Comparison of ENCODE assay signal across 21 cellular contexts in genomic region chr5:98921947-98922508, GRCh38. TPM values are rescaled to one million over a fixed set of nuclear protein-coding genes. Genes with fewer than 3 reads are reported as not detected.
DNase-seq lines count a peak whose midpoint lies in the region; ATAC-seq and TF ChIP-seq lines count a peak whose summit lies in the region.
"Had no signal": no experiment of that assay in that cellular context is flagged by ENCODE, and none has a peak within 500 bp of the region (broad histone marks: within the 10 kb centered on the region; RNA-seq: fewer than 3 reads in every experiment).

No MANE protein-coding gene starts in this region.

- ATAC-seq in activated T-cell treated with anti-CD3 and anti-CD28 coated beads, Interleukin-2, amount 50 U/mL, for 72 hours (replicated peaks in 1 of 2), result peak; percentile 6 to 9
- ATAC-seq in GM23338, result no peak
- no peak for ATAC-seq in activated naive CD4-positive, alpha-beta T cell treated with anti-CD3 and anti-CD28 coated beads, Interleukin-2, amount 50 U/mL, for 72 hours
- ATAC-seq in stimulated activated memory B cell treated with anti-CD40 and anti-IgM and Interleukin-4, amounts not matched to agents 10 μg/mL and 1 μg/mL and 100 μg/mL, for 72 hours, result no peak
- ATAC-seq in upper lobe of left lung (ENCODE audit: low FRiP score in 2 of 2), result no peak
- no peak for ATAC-seq in GM21723 (IDR thresholded peaks at IDR 0.05; ENCODE audit: unreplicated experiment)
- ATAC-seq: right cardiac atrium, Right ventricle myocardium inferior had no signal

- H3K36me3 ChIP-seq in GM23338 (ENCODE audit: insufficient read depth), result peaks cover 54% of the 10 kb centered on the region
- H3K36me3 ChIP-seq in upper lobe of left lung, result peaks cover 2 to 72% (median 27%) of the 10 kb centered on the region in 4 donors

- no peaks in the 10 kb centered on the region for H3K9me3 ChIP-seq in upper lobe of left lung

- H3K27ac ChIP-seq in GM23338 (ENCODE audit: low read depth) (no peak overlapping the region), upper lobe of left lung (no peak overlapping the region)
- H3K27ac ChIP-seq: VCaP had no signal

- no peak for TF ChIP-seq EP300 in upper lobe of left lung (IDR thresholded peaks at IDR 0.05)

- H3K36me3 Mint-ChIP-seq in activated T-cell treated with anti-CD3 and anti-CD28 coated beads, Interleukin-2, amount 50 U/mL, for 72 hours (ENCODE audit: insufficient read depth in 2 of 2), result peaks cover 11 to 59% of the 10 kb centered on the region in 2 donors
- H3K36me3 Mint-ChIP-seq in GM23338 (ENCODE audit: low read depth), result peaks cover 67% of the 10 kb centered on the region
- peaks cover 11 to 64% of the 10 kb centered on the region in 2 donors for H3K36me3 Mint-ChIP-seq in activated naive CD4-positive, alpha-beta T cell treated with anti-CD3 and anti-CD28 coated beads, Interleukin-2, amount 50 U/mL, for 72 hours
- H3K36me3 Mint-ChIP-seq in stimulated activated memory B cell treated with anti-CD40 and anti-IgM and Interleukin-4, amounts not matched to agents 10 μg/mL and 1 μg/mL and 100 μg/mL, for 72 hours, result peaks cover 50% of the 10 kb centered on the region
- H3K36me3 Mint-ChIP-seq in endothelial cell (ENCODE audit: low read depth, unreplicated experiment), result peaks cover 9% of the 10 kb centered on the region

- no peaks in the 10 kb centered on the region for H3K27me3 Mint-ChIP-seq in activated T-cell treated with anti-CD3 and anti-CD28 coated beads, Interleukin-2, amount 50 U/mL, for 72 hours (ENCODE audit: low read depth)
- no peaks in the 10 kb centered on the region for H3K27me3 Mint-ChIP-seq in GM23338 (ENCODE audit: insufficient read depth, low read depth, poor library complexity)
- no peaks in the 10 kb centered on the region for H3K27me3 Mint-ChIP-seq in stimulated activated memory B cell treated with anti-CD40 and anti-IgM and Interleukin-4, amounts not matched to agents 10 μg/mL and 1 μg/mL and 100 μg/mL, for 72 hours
- H3K27me3 Mint-ChIP-seq in endothelial cell (ENCODE audit: unreplicated experiment), result no peaks in the 10 kb centered on the region

- peaks cover 100% of the 10 kb centered on the region for H3K79me2 ChIP-seq in GM23338 (replicated peaks; ENCODE audit: insufficient read depth)

- H3K9me2 ChIP-seq in GM23338 (ENCODE audit: insufficient read depth), result no peaks in the 10 kb centered on the region

- H2AFZ ChIP-seq in GM23338, result no peak overlapping the region

- TF ChIP-seq CTCF in GM23338 (conservative IDR thresholded peaks at IDR 0.05; ENCODE audit: low read depth in 2 of 2) (no peak), upper lobe of left lung (IDR thresholded peaks at IDR 0.05) (no peak), endothelial cell (IDR thresholded peaks at IDR 0.05; ENCODE audit: unreplicated experiment) (no peak)

- no peaks in the 10 kb centered on the region for H3F3A ChIP-seq in GM23338 (replicated peaks; ENCODE audit: low read depth)

- H3K4me3 ChIP-seq in GM23338 (no peak overlapping the region), upper lobe of left lung (no peak overlapping the region)

- no peak for DNase-seq in activated T-cell treated with anti-CD3 and anti-CD28 coated beads, Interleukin-2, amount 50 U/mL, for 72 hours
- DNase-seq in activated T-cell treated with anti-CD3 and anti-CD28 coated beads, Interleukin-2, amount 50 U/mL, for 1 hour, result no peak
- DNase-seq in GM23338 (ENCODE audit: low spot score) (no peak), upper lobe of left lung (no peak), endothelial cell (ENCODE audit: low spot score) (no peak)
- no peak for DNase-seq in activated naive CD4-positive, alpha-beta T cell treated with anti-CD3 and anti-CD28 coated beads, Interleukin-2, amount 50 U/mL, for 72 hours (ENCODE audit: low spot score in 2 of 2)
- DNase-seq: activated gamma-delta T cell treated with Interleukin-2 at 50 U/mL for 16 hours; COR-L47; effector memory CD4-positive, alpha-beta T cell; kidney glomerular epithelial cell; mammary epithelial cell; NCI-H1694 treated with DMSO at 0.1 percent for 48 hours; NCI-H226; OCI-M1; right cardiac atrium; stimulated activated CD8-positive, alpha-beta memory T cell treated with anti-CD3 and anti-CD28 coated beads, Interleukin-4, amount 100 ng/mL, for 48 hours; SW 1271 had no signal

- H3K4me2 ChIP-seq in GM23338, result no peak overlapping the region

- H3K27me3 ChIP-seq in GM23338 (ENCODE audit: insufficient read depth) (no peaks in the 10 kb centered on the region), upper lobe of left lung (no peaks in the 10 kb centered on the region)

- TF ChIP-seq POLR2A in upper lobe of left lung (IDR thresholded peaks at IDR 0.05), result no peak

- H3K4me1 ChIP-seq in GM23338 (ENCODE audit: insufficient read depth) (peaks cover 8% of the 10 kb centered on the region), upper lobe of left lung (peaks cover 9 to 35% (median 20%) of the 10 kb centered on the region in 4 donors)

- 90 to 98% methylated on average over 4 of the region's 4 CpGs for WGBS in upper lobe of left lung, 2 donors

- peak overlapping the region; percentile 93 for H3K27ac Mint-ChIP-seq in activated T-cell treated with anti-CD3 and anti-CD28 coated beads, Interleukin-2, amount 50 U/mL, for 72 hours
- H3K27ac Mint-ChIP-seq in GM23338 (peak overlapping the region; percentile 23; the same call in 1 of the 2 replicates), endothelial cell (ENCODE audit: unreplicated experiment) (no peak overlapping the region)
- peak overlapping the region; percentile 35 to 94 for H3K27ac Mint-ChIP-seq in activated naive CD4-positive, alpha-beta T cell treated with anti-CD3 and anti-CD28 coated beads, Interleukin-2, amount 50 U/mL, for 72 hours
- H3K27ac Mint-ChIP-seq in stimulated activated memory B cell treated with anti-CD40 and anti-IgM and Interleukin-4, amounts not matched to agents 10 μg/mL and 1 μg/mL and 100 μg/mL, for 72 hours, result peak overlapping the region; percentile 54

- peaks cover 78% of the 10 kb centered on the region for H3K4me1 Mint-ChIP-seq in activated T-cell treated with anti-CD3 and anti-CD28 coated beads, Interleukin-2, amount 50 U/mL, for 72 hours (ENCODE audit: low read depth)
- H3K4me1 Mint-ChIP-seq in GM23338 (peaks cover 3% of the 10 kb centered on the region; the same call in 2 of the 3 replicates), endothelial cell (ENCODE audit: unreplicated experiment) (peaks cover under 1% of the 10 kb centered on the region)
- H3K4me1 Mint-ChIP-seq in stimulated activated memory B cell treated with anti-CD40 and anti-IgM and Interleukin-4, amounts not matched to agents 10 μg/mL and 1 μg/mL and 100 μg/mL, for 72 hours, result peaks cover 62% of the 10 kb centered on the region

- no peaks in the 10 kb centered on the region for H3K9me3 Mint-ChIP-seq in activated T-cell treated with anti-CD3 and anti-CD28 coated beads, Interleukin-2, amount 50 U/mL, for 72 hours
- no peaks in the 10 kb centered on the region for H3K9me3 Mint-ChIP-seq in GM23338
- H3K9me3 Mint-ChIP-seq in activated naive CD4-positive, alpha-beta T cell treated with anti-CD3 and anti-CD28 coated beads, Interleukin-2, amount 50 U/mL, for 72 hours, result no peaks in the 10 kb centered on the region
- no peaks in the 10 kb centered on the region for H3K9me3 Mint-ChIP-seq in stimulated activated memory B cell treated with anti-CD40 and anti-IgM and Interleukin-4, amounts not matched to agents 10 μg/mL and 1 μg/mL and 100 μg/mL, for 72 hours
- H3K9me3 Mint-ChIP-seq in endothelial cell (ENCODE audit: unreplicated experiment), result no peaks in the 10 kb centered on the region

- H4K20me1 ChIP-seq in GM23338 (replicated peaks; ENCODE audit: insufficient read depth), result peaks cover 43% of the 10 kb centered on the region

- H3K4me3 Mint-ChIP-seq in activated T-cell treated with anti-CD3 and anti-CD28 coated beads, Interleukin-2, amount 50 U/mL, for 72 hours, result peak overlapping the region; percentile 66 to 76
- H3K4me3 Mint-ChIP-seq in GM23338, result no peak overlapping the region
- peak overlapping the region; percentile 26 for H3K4me3 Mint-ChIP-seq in stimulated activated memory B cell treated with anti-CD40 and anti-IgM and Interleukin-4, amounts not matched to agents 10 μg/mL and 1 μg/mL and 100 μg/mL, for 72 hours
- H3K4me3 Mint-ChIP-seq in endothelial cell (ENCODE audit: unreplicated experiment), result no peak overlapping the region

TF ChIP-seq in GM23338, 12 proteins besides CTCF, POLR2A, EP300 and RAD21:
- TF ChIP-seq NANOG (IDR thresholded peaks at IDR 0.05; ENCODE audit: borderline replicate concordance), result no peak
TF ChIP-seq in GM23338: peak in this region for 0.

RNA-seq across cellular contexts. Expression of gene CHD1, which starts 6.8 kb away (rescaled TPM):
- 10 to 100 TPM; 66.4 to 67.4 TPM for total RNA-seq in activated T-cell treated with anti-CD3 and anti-CD28 coated beads, Interleukin-2, amount 50 U/mL, for 72 hours
- total RNA-seq in GM23338 (2014; rRNA removed; shearing (Covaris generic)), result 75.6 and 82.4 TPM in 2 replicates
- 31.2 and 36.4 TPM in 2 replicates for polyA plus RNA-seq in GM23338 (2016; fragmentation: Nextera tagmentation; extraction: Ambion mirVana)
- 10 to 100 TPM; 49.9 to 86.0 TPM for total RNA-seq in activated naive CD4-positive, alpha-beta T cell treated with anti-CD3 and anti-CD28 coated beads, Interleukin-2, amount 50 U/mL, for 72 hours
- total RNA-seq in upper lobe of left lung (10 to 100 TPM; 23.0 to 95.5 (median 42.0) TPM), endothelial cell (ENCODE audit: unreplicated experiment) (50.5 TPM)

Comparison
In these comparisons a context has a peak if more than half of its experiments do, and no peak if none do; other contexts are left out.
1. ATAC-seq: peak in activated T-cell treated with anti-CD3 and anti-CD28 coated beads, Interleukin-2, amount 50 U/mL, for 72 hours (2 of 2); none in GM23338 (single experiment), activated naive CD4-positive, alpha-beta T cell treated with anti-CD3 and anti-CD28 coated beads, Interleukin-2, amount 50 U/mL, for 72 hours (0 of 2), stimulated activated memory B cell treated with anti-CD40 and anti-IgM and Interleukin-4, amounts not matched to agents 10 μg/mL and 1 μg/mL and 100 μg/mL, for 72 hours (single experiment), upper lobe of left lung (0 of 2) and GM21723 (single experiment).
2. H3K4me3 Mint-ChIP-seq: peak in activated T-cell treated with anti-CD3 and anti-CD28 coated beads, Interleukin-2, amount 50 U/mL, for 72 hours (2 of 2) and stimulated activated memory B cell treated with anti-CD40 and anti-IgM and Interleukin-4, amounts not matched to agents 10 μg/mL and 1 μg/mL and 100 μg/mL, for 72 hours (single experiment); none in GM23338 (single experiment) and endothelial cell (single experiment).